Comparison of ENCODE assay signal across 8 cellular contexts in the genomic region with DNA sequence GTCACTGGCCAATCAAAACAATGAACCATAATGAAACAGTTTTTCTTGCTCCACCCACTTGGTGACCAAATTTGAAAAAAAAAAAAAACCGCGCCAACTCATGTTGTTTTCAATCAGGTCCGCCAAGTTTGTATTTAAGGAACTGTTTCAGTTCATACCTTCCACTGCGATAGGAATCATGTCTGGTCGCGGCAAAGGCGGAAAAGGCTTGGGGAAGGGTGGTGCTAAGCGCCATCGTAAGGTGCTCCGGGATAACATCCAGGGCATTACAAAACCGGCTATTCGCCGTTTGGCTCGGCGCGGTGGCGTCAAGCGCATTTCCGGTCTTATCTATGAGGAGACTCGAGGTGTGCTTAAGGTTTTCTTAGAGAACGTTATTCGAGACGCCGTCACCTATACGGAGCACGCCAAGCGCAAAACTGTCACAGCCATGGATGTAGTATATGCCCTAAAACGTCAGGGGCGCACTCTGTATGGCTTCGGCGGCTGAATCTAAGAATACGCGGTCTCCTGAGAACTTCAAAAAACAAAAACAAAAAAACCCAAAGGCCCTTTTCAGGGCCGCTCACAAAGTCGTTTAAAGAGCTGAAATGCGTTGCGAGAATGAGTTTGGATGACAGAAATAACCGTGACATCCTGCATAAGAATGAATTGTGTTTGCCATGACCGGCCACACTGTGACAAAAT. TPM values are rescaled to one million over a fixed set of nuclear protein-coding genes. Genes with fewer than 3 reads are reported as not detected.
DNase-seq lines count a peak whose midpoint lies in the region; ATAC-seq lines count a peak whose summit lies in the region.

No MANE protein-coding gene starts in this region.

- intact Hi-C loops in CD4-positive, alpha-beta memory T cell (cut with micrococcal nuclease) = loop anchor here (1.0 to 5.0 kb wide), 9 partner anchors 19 to 183 kb away; a partner anchor contains a TSS

- H3K9ac ChIP-seq in endocrine pancreas (ENCODE audit: control insufficient read depth, insufficient read depth, low read length) = peak overlapping the region; percentile 58

- H3K27me3 Mint-ChIP-seq in CD4-positive, alpha-beta memory T cell = peaks cover 2 to 6% of the 10 kb centered on the region in 2 donors

- peak overlapping the region; percentile 36 to 39 for H3K4me3 ChIP-seq in CD4-positive, alpha-beta memory T cell (ENCODE audit: low read length in 2 of 2)
- H3K4me3 ChIP-seq in endocrine pancreas (ENCODE audit: control insufficient read depth, insufficient read depth, low read length) = peak overlapping the region; percentile 74
- peak overlapping the region; percentile 44 for H3K4me3 ChIP-seq in mesodermal cell (ENCODE audit: extremely low read depth, insufficient read depth, low read length, poor library complexity, severe bottlenecking)

- H3K27ac ChIP-seq in CD4-positive, alpha-beta memory T cell (ENCODE audit: low read depth, low read length) = peak overlapping the region; percentile 66
- peak overlapping the region; percentile 96 for H3K27ac ChIP-seq in mesodermal cell (ENCODE audit: low read depth, low read length, severe bottlenecking)

- whole genome bisulfite sequencing in mesodermal cell (ENCODE audit: insufficient coverage in 2 of 2), 2 experiments = 1 to 2% methylated on average over 33 to 34 of the region's 39 CpGs

- peaks cover 0 to 6% of the 10 kb centered on the region in 2 donors for H3K36me3 Mint-ChIP-seq in CD4-positive, alpha-beta memory T cell

- peak; percentile 93 to 96 (median 94) for DNase-seq in CD4-positive, alpha-beta memory T cell
- peak; percentile 89 for DNase-seq in HK-2 (ENCODE audit: unreplicated experiment)
- peak; percentile 90 for DNase-seq in NOMO-1 treated with dmso at 0.1 percent for 144 hours (lab: John Stamatoyannopoulos, UW; ENCODE audit: unreplicated experiment)
- peak; percentile 84 for DNase-seq in activated CD8-positive, alpha-beta memory T cell treated with anti-CD3 and anti-CD28 coated beads, Interleukin-2, amount 50 U/mL, for 1 hour (ENCODE audit: extremely low read depth)
- peak; percentile 74 for DNase-seq in stimulated activated CD8-positive, alpha-beta memory T cell treated with anti-CD3 and anti-CD28 coated beads, Interleukin-15, amount 100 ng/mL, for 24 hours (ENCODE audit: low read depth)

- no peaks in the 10 kb centered on the region for H3K9me3 ChIP-seq in CD4-positive, alpha-beta memory T cell (ENCODE audit: control insufficient read depth in 1 of 2, low read length in 2 of 2)
- H3K9me3 ChIP-seq in endocrine pancreas (ENCODE audit: control insufficient read depth, low read length) = no peaks in the 10 kb centered on the region
- peaks cover 9% of the 10 kb centered on the region for H3K9me3 ChIP-seq in mesodermal cell (ENCODE audit: control insufficient read depth, low read length)

- peak; percentile 87 for ATAC-seq in GM19455 (IDR thresholded peaks at IDR 0.05; ENCODE audit: unreplicated experiment)

- H3K4me3 Mint-ChIP-seq in CD4-positive, alpha-beta memory T cell = peak overlapping the region; percentile 84 to 96 (median 92)

- peaks cover 0 to 7% (median 0%) of the 10 kb centered on the region in 8 donors for H3K9me3 Mint-ChIP-seq in CD4-positive, alpha-beta memory T cell

- peaks cover 17% of the 10 kb centered on the region for H3K4me1 ChIP-seq in CD4-positive, alpha-beta memory T cell (ENCODE audit: insufficient read depth, low read length)
- H3K4me1 ChIP-seq in endocrine pancreas (ENCODE audit: control insufficient read depth, insufficient read depth, low read length) (no peaks in the 10 kb centered on the region), mesodermal cell (ENCODE audit: control insufficient read depth, insufficient read depth, low read length, poor library complexity, severe bottlenecking) (peaks cover 4% of the 10 kb centered on the region)

- no peaks in the 10 kb centered on the region for H3K36me3 ChIP-seq in CD4-positive, alpha-beta memory T cell (ENCODE audit: insufficient read depth, low read length)
- H3K36me3 ChIP-seq in endocrine pancreas (ENCODE audit: control insufficient read depth, insufficient read depth, low read length) (no peaks in the 10 kb centered on the region), mesodermal cell (ENCODE audit: control insufficient read depth, insufficient read depth, low read length) (no peaks in the 10 kb centered on the region)

- POLR2A ChIA-PET in CD4-positive, alpha-beta memory T cell (lab: Charles Lee; ENCODE audit: partially characterized antibody) = interaction anchor here (0.6 to 6.6 kb wide), 46 partner anchors 10 to 1789 kb away, joined by 3 to 290 read pairs (median 8); a partner anchor contains a TSS

- peaks cover 11 to 19% (median 15%) of the 10 kb centered on the region in 4 donors for H3K4me1 Mint-ChIP-seq in CD4-positive, alpha-beta memory T cell

- no peaks in the 10 kb centered on the region for H3K27me3 ChIP-seq in CD4-positive, alpha-beta memory T cell (ENCODE audit: insufficient read depth, low read length)
- no peaks in the 10 kb centered on the region for H3K27me3 ChIP-seq in endocrine pancreas (ENCODE audit: control insufficient read depth, insufficient read depth, low read length)

- peak overlapping the region; percentile 96 to 100 (median 99) for H3K27ac Mint-ChIP-seq in CD4-positive, alpha-beta memory T cell

- CTCF ChIA-PET in CD4-positive, alpha-beta memory T cell (lab: Charles Lee; ENCODE audit: partially characterized antibody) = interaction anchor here (0.6 to 14.2 kb wide), 16 partner anchors 10 to 1763 kb away, joined by 3 to 533 read pairs (median 4); a partner anchor contains a TSS

RNA-seq across cellular contexts. Expression of a gene that starts 16.7 kb away (rescaled TPM):
- total RNA-seq in CD4-positive, alpha-beta memory T cell = 1 to 10 TPM; 3.5 to 4.2 TPM
- 1 to 10 TPM; 3.4 to 4.2 TPM for polyA plus RNA-seq in CD4-positive, alpha-beta memory T cell
- 1.3 TPM for polyA plus RNA-seq in mesodermal cell (2013, experiment 1 of 2)
- polyA plus RNA-seq in mesodermal cell (2013, experiment 2 of 2) = 0.96 TPM

Comparison
In these comparisons a context has a peak if more than half of its experiments do, and no peak if none do; other contexts are left out.
1. Peak in every context shown above with its lines: DNase-seq, ATAC-seq, H3K4me3 ChIP-seq and H3K27ac ChIP-seq.